Comparison of ENCODE assay signal across 8 cellular contexts in genomic region chr21:31873275-31873695, GRCh38.
A peak's percentile ranks its signal among the peaks of the same experiment; 100 is the strongest.
DNase-seq lines count a peak whose midpoint lies in the region; ATAC-seq and TF ChIP-seq lines count a peak whose summit lies in the region.

No MANE protein-coding gene starts in this region.

- DNase-seq in AG10803 (ENCODE audit: low read depth) (no peak), HuH-7 (ENCODE audit: low spot score) (peak; percentile 40)
- DNase-seq in activated CD4-positive, alpha-beta T cell treated with anti-CD3 and anti-CD28 coated beads, Interleukin-2, amount 50 U/mL, for 1 hour, result no peak
- DNase-seq in NK-92 treated with Interleukin-12 subunit alpha and Interleukin-12 subunit beta, amount 100 ng/mL, for 24 hours (lab: John Stamatoyannopoulos, UW), result no peak

- intact Hi-C loops in dendritic cell treated with granulocyte-macrophage colony-stimulating factor and Interleukin-4, amounts not matched to agents 40 ng/mL and 50 ng/mL, for 4 days (cut with micrococcal nuclease), result no loop called here

- peaks cover 84% of the 10 kb centered on the region for H3K27me3 Mint-ChIP-seq in dendritic cell treated with granulocyte-macrophage colony-stimulating factor and Interleukin-4, amounts not matched to agents 40 ng/mL and 50 ng/mL, for 4 days

- H3K9ac ChIP-seq in mucosa of rectum (ENCODE audit: low read depth in 1 of 2, low read length in 2 of 2), result peak overlapping the region in 1 of 2 donors; percentile 75

- peak overlapping the region; percentile 78 for H3K4me3 ChIP-seq in AG10803 (ENCODE audit: low read length)
- peak overlapping the region; percentile 71 to 74 for H3K4me3 ChIP-seq in mucosa of rectum (ENCODE audit: low read length in 2 of 2)

- ATAC-seq in HG03571 (IDR thresholded peaks at IDR 0.05; ENCODE audit: unreplicated experiment), result no peak
- ATAC-seq in GM18520 (IDR thresholded peaks at IDR 0.05; ENCODE audit: unreplicated experiment), result no peak

- H3K9me3 ChIP-seq in mucosa of rectum (ENCODE audit: control insufficient read depth in 2 of 2, low read length in 2 of 2), result no peaks in the 10 kb centered on the region

- H3K4me1 Mint-ChIP-seq in dendritic cell treated with granulocyte-macrophage colony-stimulating factor and Interleukin-4, amounts not matched to agents 40 ng/mL and 50 ng/mL, for 4 days (ENCODE audit: low read depth), result peaks cover 13% of the 10 kb centered on the region

- peaks cover 14 to 20% of the 10 kb centered on the region in 2 donors for H3K4me1 ChIP-seq in mucosa of rectum (ENCODE audit: control insufficient read depth in 2 of 2, insufficient read depth in 2 of 2, low read length in 2 of 2)

- no peak for TF ChIP-seq CTCF in AG10803 (conservative IDR thresholded peaks at IDR 0.05; ENCODE audit: low read length)

- H3K9me3 Mint-ChIP-seq in dendritic cell treated with granulocyte-macrophage colony-stimulating factor and Interleukin-4, amounts not matched to agents 40 ng/mL and 50 ng/mL, for 4 days, result no peaks in the 10 kb centered on the region

- peak overlapping the region; percentile 21 for H3K4me3 Mint-ChIP-seq in dendritic cell treated with granulocyte-macrophage colony-stimulating factor and Interleukin-4, amounts not matched to agents 40 ng/mL and 50 ng/mL, for 4 days

- no peaks in the 10 kb centered on the region for H3K36me3 ChIP-seq in mucosa of rectum (ENCODE audit: control insufficient read depth in 2 of 2, insufficient read depth in 2 of 2, low read length in 2 of 2)

- H3K36me3 Mint-ChIP-seq in dendritic cell treated with granulocyte-macrophage colony-stimulating factor and Interleukin-4, amounts not matched to agents 40 ng/mL and 50 ng/mL, for 4 days (ENCODE audit: low read depth), result no peaks in the 10 kb centered on the region

- peaks cover 0 to 3% of the 10 kb centered on the region in 2 donors for H3K27me3 ChIP-seq in mucosa of rectum (ENCODE audit: control insufficient read depth in 2 of 2, insufficient read depth in 2 of 2, low read length in 2 of 2)

- no peak overlapping the region for H3K27ac Mint-ChIP-seq in dendritic cell treated with granulocyte-macrophage colony-stimulating factor and Interleukin-4, amounts not matched to agents 40 ng/mL and 50 ng/mL, for 4 days

- H3K27ac ChIP-seq in mucosa of rectum (ENCODE audit: low read depth in 2 of 2, low read length in 2 of 2), result peak overlapping the region; percentile 63 to 66
